ENCODE assay signal across 8 cellular contexts in genomic region chr12:121443193-121443829, GRCh38. TPM values are rescaled to one million over a fixed set of nuclear protein-coding genes. Genes with fewer than 3 reads are reported as not detected.
DNase-seq lines count a peak whose midpoint lies in the region; ATAC-seq and TF ChIP-seq lines count a peak whose summit lies in the region.

No MANE protein-coding gene starts in this region.

- TF ChIP-seq POLR2A in breast epithelium (IDR thresholded peaks at IDR 0.05), result no peak

- ATAC-seq in HG02852 (IDR thresholded peaks at IDR 0.05; ENCODE audit: unreplicated experiment), result no peak

- peak; percentile 16 to 67 for DNase-seq in NCI-H446 (lab: John Stamatoyannopoulos, UW)
- no peak for DNase-seq in NCI-H446 treated with DMSO at 0.1 percent for 48 hours (lab: John Stamatoyannopoulos, UW)
- peak; percentile 69 for DNase-seq in NCI-H1694 (lab: John Stamatoyannopoulos, UW)
- peak; percentile 85 for DNase-seq in WERI-Rb-1
- DNase-seq in breast epithelium (ENCODE audit: low spot score in 2 of 2), result peak; percentile 57 to 84
- DNase-seq in inferior parietal cortex (ENCODE audit: extremely low spot score), result peak; percentile 82
- DNase-seq in stimulated activated CD4-positive, alpha-beta T cell treated with anti-CD3 and anti-CD28 coated beads, Interleukin-12 subunit alpha, Interleukin-12 subunit beta, amount 100 ng/mL, for 24 hours (ENCODE audit: low read depth in 2 of 2), result peak; percentile 45 to 63

- H3K27ac ChIP-seq in WERI-Rb-1 (no peak overlapping the region), breast epithelium (no peak overlapping the region)

- H3K36me3 ChIP-seq in WERI-Rb-1, result peaks cover 32% of the 10 kb centered on the region
- H3K36me3 ChIP-seq in breast epithelium, result no peaks in the 10 kb centered on the region

- H3K4me3 ChIP-seq in WERI-Rb-1 (ENCODE audit: low read depth, low read length), result no peak overlapping the region
- no peak overlapping the region for H3K4me3 ChIP-seq in breast epithelium

- H3K27me3 ChIP-seq in WERI-Rb-1 (ENCODE audit: insufficient read depth, low read depth, severe bottlenecking) (no peaks in the 10 kb centered on the region), breast epithelium (no peaks in the 10 kb centered on the region)

- no peaks in the 10 kb centered on the region for H3K4me1 ChIP-seq in breast epithelium

- TF ChIP-seq CTCF in WERI-Rb-1 (IDR thresholded peaks at IDR 0.05; ENCODE audit: low read depth, low read length) (peak; percentile 96), breast epithelium (IDR thresholded peaks at IDR 0.05) (peak; percentile 60 to 83 (median 81))

- intact Hi-C loops in breast epithelium (cut with DNase I; ENCODE audit: low total_unique reads), result no loop called here

- H3K9me3 ChIP-seq in WERI-Rb-1 (ENCODE audit: severe bottlenecking) (no peaks in the 10 kb centered on the region), breast epithelium (no peaks in the 10 kb centered on the region)

RNA-seq across cellular contexts. Expression of gene RNF34, which starts 43.4 kb away (rescaled TPM):
- 10 to 100 TPM; 32.4 to 47.3 (median 45.1) TPM for total RNA-seq in breast epithelium
